8 cellular contexts compared by ENCODE assay signal in genomic region chr14:51860836-51861583, GRCh38. TPM values are rescaled to one million over a fixed set of nuclear protein-coding genes. Genes with fewer than 3 reads are reported as not detected.
DNase-seq lines count a peak whose midpoint lies in the region; ATAC-seq and TF ChIP-seq lines count a peak whose summit lies in the region.

No MANE protein-coding gene starts in this region.

- H3K27me3 Mint-ChIP-seq in T-helper 1 cell treated with Interleukin-12 subunit alpha and Interleukin-12 subunit beta and Interleukin-4 antibody, amounts not matched to agents 30 μg/mL and 1 μg/mL, for 36 hours (ENCODE audit: low read depth), result no peaks in the 10 kb centered on the region
- no peaks in the 10 kb centered on the region for H3K27me3 Mint-ChIP-seq in central memory CD8-positive, alpha-beta T cell

- ATAC-seq in central memory CD8-positive, alpha-beta T cell (replicated peaks; ENCODE audit: extremely low read depth, poor library complexity, severe bottlenecking), result peak; percentile 30
- ATAC-seq in mucosa of descending colon, result peak; percentile 21
- no peak for ATAC-seq in esophagus mucosa
- ATAC-seq in GM18519 (IDR thresholded peaks at IDR 0.05; ENCODE audit: low FRiP score, unreplicated experiment), result no peak

- intact Hi-C loops in mucosa of descending colon (cut with DNase I, micrococcal nuclease), result no loop called here

- TF ChIP-seq CTCF in NB4 (IDR thresholded peaks at IDR 0.05; ENCODE audit: low read depth, low read length), result no peak
- no peak for TF ChIP-seq CTCF in mucosa of descending colon (IDR thresholded peaks at IDR 0.05)

- peaks cover 6% of the 10 kb centered on the region for H3K4me1 ChIP-seq in mucosa of descending colon (ENCODE audit: low read depth)

- no peaks in the 10 kb centered on the region for H3K36me3 ChIP-seq in mucosa of descending colon (ENCODE audit: low read depth)

- H3K4me3 Mint-ChIP-seq in T-helper 1 cell treated with Interleukin-12 subunit alpha and Interleukin-12 subunit beta and Interleukin-4 antibody, amounts not matched to agents 30 μg/mL and 1 μg/mL, for 36 hours, result peak overlapping the region; percentile 95
- peak overlapping the region; percentile 98 for H3K4me3 Mint-ChIP-seq in central memory CD8-positive, alpha-beta T cell

- peaks cover 42% of the 10 kb centered on the region for H3K4me1 Mint-ChIP-seq in T-helper 1 cell treated with Interleukin-12 subunit alpha and Interleukin-12 subunit beta and Interleukin-4 antibody, amounts not matched to agents 30 μg/mL and 1 μg/mL, for 36 hours (ENCODE audit: low read depth)
- H3K4me1 Mint-ChIP-seq in central memory CD8-positive, alpha-beta T cell, result peaks cover 66% of the 10 kb centered on the region

- DNase-seq in T-helper 1 cell (no peak), NB4 (ENCODE audit: low read depth) (no peak), mucosa of descending colon (no peak), HPDE6-E6E7 (ENCODE audit: extremely low spot score) (no peak)
- DNase-seq in central memory CD8-positive, alpha-beta T cell (ENCODE audit: low spot score in 2 of 2), result no peak

- peak overlapping the region; percentile 82 for H3K4me3 ChIP-seq in NB4 (ENCODE audit: low read depth, low read length)
- peak overlapping the region; percentile 10 for H3K4me3 ChIP-seq in mucosa of descending colon

- TF ChIP-seq POLR2A in NB4 (IDR thresholded peaks at IDR 0.05; ENCODE audit: extremely low read depth, insufficient read length), result no peak

- H3K27ac Mint-ChIP-seq in T-helper 1 cell treated with Interleukin-12 subunit alpha and Interleukin-12 subunit beta and Interleukin-4 antibody, amounts not matched to agents 30 μg/mL and 1 μg/mL, for 36 hours, result peak overlapping the region; percentile 94
- H3K27ac Mint-ChIP-seq in central memory CD8-positive, alpha-beta T cell (ENCODE audit: low read depth), result peak overlapping the region; percentile 95

- H3K9me3 ChIP-seq in mucosa of descending colon, result no peaks in the 10 kb centered on the region

- H3K9me3 Mint-ChIP-seq in T-helper 1 cell treated with Interleukin-12 subunit alpha and Interleukin-12 subunit beta and Interleukin-4 antibody, amounts not matched to agents 30 μg/mL and 1 μg/mL, for 36 hours, result no peaks in the 10 kb centered on the region
- H3K9me3 Mint-ChIP-seq in central memory CD8-positive, alpha-beta T cell, result no peaks in the 10 kb centered on the region

- peaks cover 15% of the 10 kb centered on the region for H3K36me3 Mint-ChIP-seq in T-helper 1 cell treated with Interleukin-12 subunit alpha and Interleukin-12 subunit beta and Interleukin-4 antibody, amounts not matched to agents 30 μg/mL and 1 μg/mL, for 36 hours (ENCODE audit: low read depth)
- peaks cover 30% of the 10 kb centered on the region for H3K36me3 Mint-ChIP-seq in central memory CD8-positive, alpha-beta T cell (ENCODE audit: insufficient read depth)

RNA-seq across cellular contexts. Expression of gene GNG2, which starts 0.6 kb away (rescaled TPM):
- 10 to 100 TPM in 2 of 3 donors, 1 to 10 TPM in 1; 9.9 to 52.2 (median 16.6) TPM for total RNA-seq in mucosa of descending colon
- 1.5 TPM for total RNA-seq in esophagus mucosa

Comparison
In these comparisons a context has a peak if more than half of its experiments do, and no peak if none do; other contexts are left out.
1. ATAC-seq: peak in central memory CD8-positive, alpha-beta T cell (single experiment) and mucosa of descending colon (single experiment); none in esophagus mucosa (single experiment) and GM18519 (single experiment).